ENCODE assay signal across 9 cellular contexts in genomic region chr19:14585187-14585586, GRCh38. TPM values are rescaled to one million over a fixed set of nuclear protein-coding genes. Genes with fewer than 3 reads are reported as not detected.
DNase-seq lines count a peak whose midpoint lies in the region; ATAC-seq and TF ChIP-seq lines count a peak whose summit lies in the region.
"Not testable (repeated sequence)": the region's sequence is repeated elsewhere in the genome, so short reads cannot be mapped to it uniquely, and the experiment has no call there.
"Had no signal": no experiment of that assay in that cellular context is flagged by ENCODE, and none has a peak within 500 bp of the region (broad histone marks: within the 10 kb centered on the region; RNA-seq: fewer than 3 reads in every experiment).

No MANE protein-coding gene starts in this region.

- not testable (repeated sequence) for H3K9me3 Mint-ChIP-seq in activated T-cell treated with anti-CD3 and anti-CD28 coated beads, Interleukin-2, amount 50 U/mL, for 24 hours

- DNase-seq in EH (ENCODE audit: low read depth), result peak; percentile 54
- DNase-seq in activated T-cell treated with anti-CD3 and anti-CD28 coated beads, Interleukin-2, amount 50 U/mL, for 24 hours, result not testable (repeated sequence)
- DNase-seq in fibroblast of lung (ENCODE audit: low read depth in 2 of 2), result peak; percentile 45 to 66
- peak; percentile 23 to 56 for DNase-seq in stimulated activated CD4-positive, alpha-beta T cell treated with anti-CD3 and anti-CD28 coated beads, Interleukin-4, amount 100 ng/mL, for 48 hours (ENCODE audit: low read depth in 2 of 2)

- H3K9me3 ChIP-seq in OCI-LY3 (ENCODE audit: insufficient read depth, low read length); fibroblast of lung (ENCODE audit: control insufficient read depth, insufficient read depth, low read depth, low read length): not testable (repeated sequence)

- not testable (repeated sequence) for H3K4me3 Mint-ChIP-seq in activated T-cell treated with anti-CD3 and anti-CD28 coated beads, Interleukin-2, amount 50 U/mL, for 24 hours

- peaks cover 55% of the 10 kb centered on the region for H3K79me2 ChIP-seq in OCI-LY3 (ENCODE audit: low read length)
- not testable (repeated sequence) for H3K79me2 ChIP-seq in fibroblast of lung (ENCODE audit: control insufficient read depth, insufficient read depth, low read length)

- H3K27me3 ChIP-seq in OCI-LY3 (ENCODE audit: low read depth, low read length); fibroblast of lung (ENCODE audit: control insufficient read depth, insufficient read depth, low read length): not testable (repeated sequence)

- peak overlapping the region; percentile 85; the same call in 1 of the 2 replicates for H3K9ac ChIP-seq in OCI-LY3 (ENCODE audit: low read length)
- not testable (repeated sequence) for H3K9ac ChIP-seq in fibroblast of lung (ENCODE audit: insufficient read depth, low read length)

- not testable (repeated sequence) for TF ChIP-seq CTCF in OCI-LY3 (IDR thresholded peaks at IDR 0.05; ENCODE audit: low read depth, low read length); fibroblast of lung (conservative IDR thresholded peaks at IDR 0.05 in 1 of 2, IDR thresholded peaks at IDR 0.05 in 1 of 2; ENCODE audit: low read depth in 1 of 2, low read length in 2 of 2)

- H3K4me1 ChIP-seq in OCI-LY3 (ENCODE audit: low read length), result peaks cover 70% of the 10 kb centered on the region
- H3K4me1 ChIP-seq in fibroblast of lung (ENCODE audit: control insufficient read depth, extremely low read depth, insufficient read depth, low read length), result not testable (repeated sequence)

- peak overlapping the region; percentile 87 for H3K4me3 ChIP-seq in OCI-LY3 (ENCODE audit: low read length)
- H3K4me3 ChIP-seq in fibroblast of lung (replicated peaks in 1 of 4; ENCODE audit: control extremely low read depth in 1 of 4, insufficient read depth in 1 of 4, low read depth in 3 of 4, low read length in 4 of 4), result not testable (repeated sequence)

- H3K27ac ChIP-seq in OCI-LY3 (ENCODE audit: low read length), result peak overlapping the region; percentile 73
- not testable (repeated sequence) for H3K27ac ChIP-seq in fibroblast of lung (ENCODE audit: insufficient read depth, low read length)

- ATAC-seq in GM19351 (IDR thresholded peaks at IDR 0.05; ENCODE audit: unreplicated experiment) (peak; percentile 69), HG02610 (IDR thresholded peaks at IDR 0.05; ENCODE audit: unreplicated experiment) (peak; percentile 66), HG03342 (IDR thresholded peaks at IDR 0.05; ENCODE audit: unreplicated experiment) (peak; percentile 56)

- H3K4me2 ChIP-seq in OCI-LY3 (ENCODE audit: low read length), result peak overlapping the region; percentile 86
- H3K4me2 ChIP-seq in fibroblast of lung (ENCODE audit: extremely low read depth, insufficient read depth, low read length), result not testable (repeated sequence)

- H3K36me3 ChIP-seq in OCI-LY3 (replicated peaks; ENCODE audit: low read depth, low read length), result peaks cover 15% of the 10 kb centered on the region
- not testable (repeated sequence) for H3K36me3 ChIP-seq in fibroblast of lung (ENCODE audit: control insufficient read depth, insufficient read depth, low read length)

- not testable (repeated sequence) for H3K36me3 Mint-ChIP-seq in activated T-cell treated with anti-CD3 and anti-CD28 coated beads, Interleukin-2, amount 50 U/mL, for 24 hours (ENCODE audit: low read depth)

- peaks cover 26% of the 10 kb centered on the region for H3K4me1 Mint-ChIP-seq in activated T-cell treated with anti-CD3 and anti-CD28 coated beads, Interleukin-2, amount 50 U/mL, for 24 hours (ENCODE audit: low read depth)

- not testable (repeated sequence) for H2AFZ ChIP-seq in OCI-LY3 (ENCODE audit: low read depth, low read length); fibroblast of lung (ENCODE audit: low read length)

- peaks cover 22% of the 10 kb centered on the region for H4K20me1 ChIP-seq in OCI-LY3 (ENCODE audit: insufficient read depth, low read length)
- H4K20me1 ChIP-seq in fibroblast of lung (ENCODE audit: control insufficient read depth, extremely low read depth, insufficient read depth, low read length), result not testable (repeated sequence)

- H3K27me3 Mint-ChIP-seq in activated T-cell treated with anti-CD3 and anti-CD28 coated beads, Interleukin-2, amount 50 U/mL, for 24 hours, result not testable (repeated sequence)

- H3K27ac Mint-ChIP-seq in activated T-cell treated with anti-CD3 and anti-CD28 coated beads, Interleukin-2, amount 50 U/mL, for 24 hours, result peak overlapping the region; percentile 47

RNA-seq across cellular contexts. Expression of gene CLEC17A, which starts 2.3 kb away (rescaled TPM):
- total RNA-seq in fibroblast of lung, result 0.17 TPM in 1 of 2 replicates, not detected in the other
- 0.02 and 0.03 TPM in 2 replicates for polyA plus RNA-seq in fibroblast of lung
- polyA plus RNA-seq in fibroblast of lung (2012), result not detected in 2 replicates
- polyA minus RNA-seq in fibroblast of lung (ENCODE audit: low replicate concordance), result 0.24 TPM in 1 of 2 replicates, not detected in the other
- total RNA-seq: cardiac septum had no signal

RNA-seq across cellular contexts. Expression of gene NDUFB7, which starts 13.3 kb away (rescaled TPM):
- total RNA-seq in fibroblast of lung, result 253 and 274 TPM in 2 replicates
- polyA plus RNA-seq in fibroblast of lung, result 100 and 110 TPM in 2 replicates
- polyA plus RNA-seq in fibroblast of lung (2012), result 221 and 267 TPM in 2 replicates
- 33.5 and 48.9 TPM in 2 replicates for polyA minus RNA-seq in fibroblast of lung (ENCODE audit: low replicate concordance)

RNA-seq across cellular contexts. Expression of gene TECR, which starts 55.8 kb away (rescaled TPM):
- 20.5 and 34.0 TPM in 2 replicates for total RNA-seq in fibroblast of lung
- 73.4 and 109 TPM in 2 replicates for polyA plus RNA-seq in fibroblast of lung
- polyA plus RNA-seq in fibroblast of lung (2012), result 103 and 161 TPM in 2 replicates
- 344 and 409 TPM in 2 replicates for polyA minus RNA-seq in fibroblast of lung (ENCODE audit: low replicate concordance)
